Comparison of ENCODE assay signal across 1 cellular context in the genomic region with DNA sequence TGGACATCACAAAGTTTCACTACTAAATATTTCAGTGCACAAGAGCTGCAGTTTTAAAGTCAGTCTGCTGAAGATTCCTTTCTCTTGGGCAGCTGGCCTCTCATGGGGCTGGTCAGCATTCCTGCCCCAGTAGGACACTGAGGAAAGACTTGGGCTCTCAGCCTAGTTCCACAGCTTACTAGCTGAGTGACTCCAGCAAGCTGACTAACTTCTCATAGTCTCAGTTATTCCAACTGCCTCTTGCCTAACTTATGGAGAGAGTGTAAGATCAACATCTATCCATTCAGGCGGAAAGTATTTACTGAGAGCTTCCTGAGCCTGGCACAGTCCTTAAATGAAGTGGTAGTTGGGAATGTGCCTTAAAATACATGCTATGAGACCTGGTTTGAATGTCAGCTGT.
TF ChIP-seq lines count a peak whose summit lies in the region.

No MANE protein-coding gene starts in this region.

TF ChIP-seq in SK-N-SH treated with all-trans-retinoic acid at 6 μM for 48 hours, 23 proteins besides CTCF, POLR2A, EP300 and RAD21 (continued from another document):
- TF ChIP-seq, protein P1, sequence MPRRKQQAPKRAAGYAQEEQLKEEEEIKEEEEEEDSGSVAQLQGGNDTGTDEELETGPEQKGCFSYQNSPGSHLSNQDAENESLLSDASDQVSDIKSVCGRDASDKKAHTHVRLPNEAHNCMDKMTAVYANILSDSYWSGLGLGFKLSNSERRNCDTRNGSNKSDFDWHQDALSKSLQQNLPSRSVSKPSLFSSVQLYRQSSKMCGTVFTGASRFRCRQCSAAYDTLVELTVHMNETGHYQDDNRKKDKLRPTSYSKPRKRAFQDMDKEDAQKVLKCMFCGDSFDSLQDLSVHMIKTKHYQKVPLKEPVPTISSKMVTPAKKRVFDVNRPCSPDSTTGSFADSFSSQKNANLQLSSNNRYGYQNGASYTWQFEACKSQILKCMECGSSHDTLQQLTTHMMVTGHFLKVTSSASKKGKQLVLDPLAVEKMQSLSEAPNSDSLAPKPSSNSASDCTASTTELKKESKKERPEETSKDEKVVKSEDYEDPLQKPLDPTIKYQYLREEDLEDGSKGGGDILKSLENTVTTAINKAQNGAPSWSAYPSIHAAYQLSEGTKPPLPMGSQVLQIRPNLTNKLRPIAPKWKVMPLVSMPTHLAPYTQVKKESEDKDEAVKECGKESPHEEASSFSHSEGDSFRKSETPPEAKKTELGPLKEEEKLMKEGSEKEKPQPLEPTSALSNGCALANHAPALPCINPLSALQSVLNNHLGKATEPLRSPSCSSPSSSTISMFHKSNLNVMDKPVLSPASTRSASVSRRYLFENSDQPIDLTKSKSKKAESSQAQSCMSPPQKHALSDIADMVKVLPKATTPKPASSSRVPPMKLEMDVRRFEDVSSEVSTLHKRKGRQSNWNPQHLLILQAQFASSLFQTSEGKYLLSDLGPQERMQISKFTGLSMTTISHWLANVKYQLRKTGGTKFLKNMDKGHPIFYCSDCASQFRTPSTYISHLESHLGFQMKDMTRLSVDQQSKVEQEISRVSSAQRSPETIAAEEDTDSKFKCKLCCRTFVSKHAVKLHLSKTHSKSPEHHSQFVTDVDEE (CRISPR knock-in tag; IDR thresholded peaks at IDR 0.05), result no peak
- no peak for TF ChIP-seq ESRRG (CRISPR knock-in tag; IDR thresholded peaks at IDR 0.05)
- TF ChIP-seq ZNF70 (CRISPR knock-in tag; IDR thresholded peaks at IDR 0.05), result no peak
- TF ChIP-seq, protein P2, sequence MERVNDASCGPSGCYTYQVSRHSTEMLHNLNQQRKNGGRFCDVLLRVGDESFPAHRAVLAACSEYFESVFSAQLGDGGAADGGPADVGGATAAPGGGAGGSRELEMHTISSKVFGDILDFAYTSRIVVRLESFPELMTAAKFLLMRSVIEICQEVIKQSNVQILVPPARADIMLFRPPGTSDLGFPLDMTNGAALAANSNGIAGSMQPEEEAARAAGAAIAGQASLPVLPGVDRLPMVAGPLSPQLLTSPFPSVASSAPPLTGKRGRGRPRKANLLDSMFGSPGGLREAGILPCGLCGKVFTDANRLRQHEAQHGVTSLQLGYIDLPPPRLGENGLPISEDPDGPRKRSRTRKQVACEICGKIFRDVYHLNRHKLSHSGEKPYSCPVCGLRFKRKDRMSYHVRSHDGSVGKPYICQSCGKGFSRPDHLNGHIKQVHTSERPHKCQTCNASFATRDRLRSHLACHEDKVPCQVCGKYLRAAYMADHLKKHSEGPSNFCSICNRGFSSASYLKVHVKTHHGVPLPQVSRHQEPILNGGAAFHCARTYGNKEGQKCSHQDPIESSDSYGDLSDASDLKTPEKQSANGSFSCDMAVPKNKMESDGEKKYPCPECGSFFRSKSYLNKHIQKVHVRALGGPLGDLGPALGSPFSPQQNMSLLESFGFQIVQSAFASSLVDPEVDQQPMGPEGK (CRISPR knock-in tag; IDR thresholded peaks at IDR 0.05; ENCODE audit: borderline replicate concordance), result no peak
- TF ChIP-seq ZC3H10 (CRISPR knock-in tag; IDR thresholded peaks at IDR 0.05), result no peak
- TF ChIP-seq TOX (CRISPR knock-in tag; IDR thresholded peaks at IDR 0.05; ENCODE audit: borderline replicate concordance), result no peak
- TF ChIP-seq ZFP3 (CRISPR knock-in tag; IDR thresholded peaks at IDR 0.05), result no peak
- no peak for TF ChIP-seq TCF4 (CRISPR knock-in tag; IDR thresholded peaks at IDR 0.05; ENCODE audit: borderline replicate concordance)
- TF ChIP-seq, protein P3, sequence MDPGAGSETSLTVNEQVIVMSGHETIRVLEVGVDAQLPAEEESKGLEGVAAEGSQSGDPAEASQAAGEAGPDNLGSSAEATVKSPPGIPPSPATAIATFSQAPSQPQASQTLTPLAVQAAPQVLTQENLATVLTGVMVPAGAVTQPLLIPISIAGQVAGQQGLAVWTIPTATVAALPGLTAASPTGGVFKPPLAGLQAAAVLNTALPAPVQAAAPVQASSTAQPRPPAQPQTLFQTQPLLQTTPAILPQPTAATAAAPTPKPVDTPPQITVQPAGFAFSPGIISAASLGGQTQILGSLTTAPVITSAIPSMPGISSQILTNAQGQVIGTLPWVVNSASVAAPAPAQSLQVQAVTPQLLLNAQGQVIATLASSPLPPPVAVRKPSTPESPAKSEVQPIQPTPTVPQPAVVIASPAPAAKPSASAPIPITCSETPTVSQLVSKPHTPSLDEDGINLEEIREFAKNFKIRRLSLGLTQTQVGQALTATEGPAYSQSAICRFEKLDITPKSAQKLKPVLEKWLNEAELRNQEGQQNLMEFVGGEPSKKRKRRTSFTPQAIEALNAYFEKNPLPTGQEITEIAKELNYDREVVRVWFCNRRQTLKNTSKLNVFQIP (CRISPR knock-in tag; IDR thresholded peaks at IDR 0.05; ENCODE audit: borderline replicate concordance, low read depth), result no peak
